In the genomic region with DNA sequence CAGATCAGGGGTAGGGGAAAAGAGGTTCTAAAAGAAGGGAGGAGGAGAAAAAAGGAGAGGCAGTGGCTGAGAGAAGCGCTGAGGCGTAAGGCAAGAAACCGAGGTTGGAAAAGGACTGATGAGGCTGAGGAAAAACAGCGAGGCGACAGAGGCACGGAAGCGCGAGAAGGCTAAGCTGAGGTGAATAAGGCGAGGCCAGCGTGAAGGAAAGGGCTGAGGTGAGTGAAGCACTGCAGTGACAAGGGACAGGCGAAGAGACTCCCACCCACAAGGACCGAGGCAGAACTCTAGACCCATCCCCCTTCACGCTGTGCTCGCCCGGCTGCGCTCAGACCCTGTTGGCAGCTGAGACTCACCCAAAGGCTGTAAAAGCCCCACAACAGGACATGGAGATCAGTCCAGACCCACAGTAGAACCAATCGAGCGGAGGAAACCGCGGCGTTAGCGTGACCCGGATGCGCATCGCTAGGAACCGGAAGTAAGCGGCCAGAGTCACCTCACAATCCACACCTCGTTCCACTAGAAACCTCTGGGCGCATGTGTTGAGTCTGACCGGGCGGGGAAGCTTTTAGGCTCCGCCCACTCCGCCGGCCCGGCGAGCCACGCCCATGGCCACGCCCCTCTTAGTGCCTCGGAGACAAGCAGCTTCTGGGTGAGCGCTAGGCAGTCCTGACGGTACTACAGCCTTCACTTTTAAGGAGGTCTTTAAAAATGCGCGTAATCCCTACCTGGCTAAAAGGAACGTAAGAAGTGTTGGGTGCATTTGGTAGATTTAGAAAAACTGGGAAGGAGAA, we compare ENCODE assay signal across 8 cellular contexts. TPM values are rescaled to one million over a fixed set of nuclear protein-coding genes. Genes with fewer than 3 reads are reported as not detected.
DNase-seq lines count a peak whose midpoint lies in the region; ATAC-seq and TF ChIP-seq lines count a peak whose summit lies in the region.

Gene EYA3, minus strand, starts transcription at position 443 of the 794 bp plus-strand sequence. CDS start 30,584 bp downstream, outside the sequence.

- in situ Hi-C loops in ACHN (cut with HindIII; ENCODE audit: low pct_ligation_motif_present, low pct_unique_long_range_greater_than_20kb, low sequenced_read_pairs) (no loop called here), mammary epithelial cell (cut with MboI; ENCODE audit: low sequenced_read_pairs in 2 of 2) (no loop called here)

- H3K9me3 ChIP-seq in WERI-Rb-1 (ENCODE audit: severe bottlenecking): no peaks in the 10 kb centered on the region
- no peaks in the 10 kb centered on the region for H3K9me3 ChIP-seq in mammary epithelial cell (replicated peaks; ENCODE audit: insufficient read depth, low read length)
- no peaks in the 10 kb centered on the region for H3K9me3 ChIP-seq in iPS-20b (ENCODE audit: insufficient read depth, low read depth, low read length)

- TSS peak; percentile 33 for BruUV-seq in mammary epithelial cell (replicated peaks; lab: Mats Ljungman, UMichigan)

- ATAC-seq in GM18873 (IDR thresholded peaks at IDR 0.05; ENCODE audit: low FRiP score, unreplicated experiment) (peak; percentile 70), HG03139 (IDR thresholded peaks at IDR 0.05; ENCODE audit: unreplicated experiment) (peak; percentile 90)

- peak within 1 kb of the TSS; percentile 98 for H2AFZ ChIP-seq in mammary epithelial cell (ENCODE audit: low read depth, low read length)

- H3K4me3 ChIP-seq in WERI-Rb-1 (ENCODE audit: low read depth, low read length) (peak within 1 kb of the TSS; percentile 70), mammary epithelial cell (replicated peaks in 1 of 3; ENCODE audit: insufficient read depth in 1 of 3, low read depth in 2 of 3, low read length in 3 of 3) (peak within 1 kb of the TSS; percentile 74 to 85 (median 75)), iPS-20b (ENCODE audit: low read length) (peak within 1 kb of the TSS; percentile 97), skin epidermis (peak within 1 kb of the TSS; percentile 50 to 88 (median 79))

- dilution Hi-C loops in mammary epithelial cell (cut with HindIII; ENCODE audit: low sequenced_read_pairs): no loop called here

- H3K27ac ChIP-seq in WERI-Rb-1 (peak within 1 kb of the TSS; percentile 76), mammary epithelial cell (ENCODE audit: insufficient read depth, low read depth, low read length) (peak within 1 kb of the TSS; percentile 85), iPS-20b (ENCODE audit: low read length) (peak within 1 kb of the TSS; percentile 42), skin epidermis (peak within 1 kb of the TSS; percentile 40 to 94 (median 87))

- 0% methylated on average over 11 of the region's 44 CpGs for WGBS in mammary epithelial cell (ENCODE audit: low coverage, missing lambda C conversion rate)

- CTCF ChIA-PET in mammary epithelial cell (lab: Charles Lee; ENCODE audit: low non-redundant PET): interaction anchor here (0.6 kb wide), 1 partner anchor 102 kb away, joined by 7 read pairs; no protein-coding TSS in a partner anchor

- H3K4me1 ChIP-seq in mammary epithelial cell (ENCODE audit: insufficient read depth, low read length) (peaks cover 11% of the 10 kb centered on the region), iPS-20b (ENCODE audit: insufficient read depth, low read length) (peaks cover 7% of the 10 kb centered on the region; the same call in 1 of the 2 replicates)

- DNase-seq in ACHN (peak; percentile 96), NCI-H2227 (lab: John Stamatoyannopoulos, UW; ENCODE audit: unreplicated experiment) (peak; percentile 99), WERI-Rb-1 (peak; percentile 98), mammary epithelial cell (peak; percentile 98)

- intact Hi-C loops in mammary epithelial cell (cut with micrococcal nuclease): loop anchor here (1.0 to 2.0 kb wide), 2 partner anchors 50 to 230 kb away; no protein-coding TSS in a partner anchor

- H3K36me3 ChIP-seq in WERI-Rb-1 (no peaks in the 10 kb centered on the region), mammary epithelial cell (ENCODE audit: insufficient read depth, low read length) (no peaks in the 10 kb centered on the region), iPS-20b (ENCODE audit: insufficient read depth, low read depth, low read length) (no peaks in the 10 kb centered on the region)

- TF ChIP-seq CTCF in WERI-Rb-1 (IDR thresholded peaks at IDR 0.05; ENCODE audit: low read depth, low read length) (no peak), mammary epithelial cell (conservative IDR thresholded peaks at IDR 0.05 in 1 of 2, IDR thresholded peaks at IDR 0.05 in 1 of 2; ENCODE audit: extremely low read depth in 1 of 2, insufficient read depth in 1 of 2, low read depth in 1 of 2, low read length in 2 of 2) (no peak)

- no peaks in the 10 kb centered on the region for H4K20me1 ChIP-seq in mammary epithelial cell (ENCODE audit: insufficient read depth, low read length)

- H3K79me2 ChIP-seq in mammary epithelial cell (ENCODE audit: insufficient read depth, low read length): peaks cover 50% of the 10 kb centered on the region

- peak within 1 kb of the TSS; percentile 87 for H3K4me2 ChIP-seq in mammary epithelial cell (ENCODE audit: insufficient read depth, low read depth, low read length)

- H3K9ac ChIP-seq in mammary epithelial cell (ENCODE audit: insufficient read depth, low read length) (peak within 1 kb of the TSS; percentile 96), iPS-20b (ENCODE audit: low read depth, low read length) (peak within 1 kb of the TSS; percentile 97)

- H3K27me3 ChIP-seq in WERI-Rb-1 (ENCODE audit: insufficient read depth, low read depth, severe bottlenecking) (no peaks in the 10 kb centered on the region), mammary epithelial cell (ENCODE audit: insufficient read depth, low read length) (no peaks in the 10 kb centered on the region), iPS-20b (ENCODE audit: insufficient read depth, low read length) (no peaks in the 10 kb centered on the region)

RNA-seq across cellular contexts. Expression of gene EYA3, which starts in this region (rescaled TPM):
- total RNA-seq in mammary epithelial cell: 10 to 100 TPM; 12.3 to 21.9 TPM
- polyA plus RNA-seq in mammary epithelial cell: 13.5 TPM
- polyA minus RNA-seq in mammary epithelial cell: 28.6 TPM

Comparison
In these comparisons a context has a peak if more than half of its experiments do, and no peak if none do; other contexts are left out.
1. Peak in every context shown above with its lines: DNase-seq, ATAC-seq, H3K4me3 ChIP-seq and H3K27ac ChIP-seq.